Comparison of ENCODE assay signal across 13 cellular contexts in genomic region chr3:127088511-127089430, GRCh38.
A peak's percentile ranks its signal among the peaks of the same experiment; 100 is the strongest.
DNase-seq lines count a peak whose midpoint lies in the region; ATAC-seq and TF ChIP-seq lines count a peak whose summit lies in the region.
"Had no signal": no experiment of that assay in that cellular context is flagged by ENCODE, and none has a peak within 500 bp of the region (broad histone marks: within the 10 kb centered on the region; RNA-seq: fewer than 3 reads in every experiment).

No MANE protein-coding gene starts in this region.

- ATAC-seq in Right ventricle myocardium superior (ENCODE audit: poor library complexity) (peak; percentile 5), Right ventricle myocardium inferior (no peak)

- peak overlapping the region in 3 of 5 experiments; percentile 6 to 85 (median 57) for H3K27ac Mint-ChIP-seq in brain

- DNase-seq in Right ventricle myocardium superior: no peak
- no peak for DNase-seq in Right ventricle myocardium inferior (ENCODE audit: missing footprints)
- peak; percentile 36 for DNase-seq in left kidney (ENCODE audit: low read depth, low spot score)
- no peak for DNase-seq in pons (ENCODE audit: low spot score)
- no peak for DNase-seq in HCEC 1CT
- DNase-seq in activated CD4-positive, alpha-beta T cell treated with anti-CD3 and anti-CD28 coated beads, Interleukin-2, amount 50 U/mL, for 1 hour: no peak
- DNase-seq in SIG-M5 treated with dmso at 0.1 percent for 504 hours (lab: John Stamatoyannopoulos, UW; ENCODE audit: unreplicated experiment): no peak
- DNase-seq: 8988T, COR-L47, IMR-90, NCI-H2029 treated with DMSO at 0.1 percent for 48 hours, NCI-H510A had no signal

- peaks cover 0 to 4% (median 0%) of the 10 kb centered on the region in 5 experiments for H3K9me3 Mint-ChIP-seq in brain

- H3K27me3 Mint-ChIP-seq in brain: peaks cover 5% of the 10 kb centered on the region

- intact Hi-C loops in Right ventricle myocardium superior (cut with DNase I): no loop called here
- intact Hi-C loops in Right ventricle myocardium inferior (cut with DNase I): no loop called here

- H3K4me3 Mint-ChIP-seq in brain: no peak overlapping the region

- H3K4me1 Mint-ChIP-seq in brain: peaks cover 23% of the 10 kb centered on the region

- H3K36me3 Mint-ChIP-seq in brain: no peaks in the 10 kb centered on the region

- TF ChIP-seq CTCF in brain (conservative IDR thresholded peaks at IDR 0.05): no peak
